ENCODE assay signal across 1 cellular context in the genomic region with DNA sequence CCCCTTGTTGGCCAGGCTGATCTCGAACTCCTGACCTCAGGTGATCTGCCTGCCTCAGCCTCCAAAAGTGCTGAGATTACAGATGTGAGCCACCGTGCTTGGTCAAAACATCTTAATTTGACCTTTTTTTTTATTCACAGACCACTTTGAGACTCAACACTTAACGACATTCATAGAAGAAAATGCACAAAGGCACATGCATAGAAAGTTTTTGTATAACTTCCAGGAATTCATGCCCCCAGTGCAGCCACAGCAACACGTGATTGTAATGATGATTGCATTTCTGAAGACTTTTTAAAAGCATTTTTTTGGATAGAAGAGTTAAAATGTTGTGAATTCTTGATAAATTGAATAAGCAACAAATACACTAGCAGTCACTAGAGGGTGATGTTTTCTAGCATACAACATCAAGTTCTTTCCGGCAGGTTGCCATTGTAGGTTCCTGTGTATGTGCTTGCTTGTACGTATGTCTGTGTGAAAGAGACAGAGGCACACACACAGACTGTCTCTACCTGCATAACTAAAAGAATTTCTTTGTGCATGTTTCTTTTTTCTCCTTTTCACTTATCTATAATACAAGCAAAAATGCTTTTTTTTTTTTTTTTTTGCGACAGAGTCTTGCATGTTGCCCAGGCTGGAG.
TF ChIP-seq lines count a peak whose summit lies in the region.

No MANE protein-coding gene starts in this region.

TF ChIP-seq in endothelial cell of umbilical vein, 7 proteins besides CTCF, POLR2A, EP300 and RAD21:
- peak; percentile 8 for TF ChIP-seq MAX (IDR thresholded peaks at IDR 0.05; ENCODE audit: insufficient read depth, insufficient read length)
- peak; percentile 10 for TF ChIP-seq FOS (IDR thresholded peaks at IDR 0.05; ENCODE audit: borderline replicate concordance, insufficient read depth, low read length)
- TF ChIP-seq JUN (IDR thresholded peaks at IDR 0.05; ENCODE audit: borderline replicate concordance, insufficient read depth, insufficient read length, low read depth), result peak; percentile 22
TF ChIP-seq in endothelial cell of umbilical vein: peak in this region for 3; not testable (repeated sequence) for 4.
